Comparison of ENCODE assay signal across 16 cellular contexts in the genomic region with DNA sequence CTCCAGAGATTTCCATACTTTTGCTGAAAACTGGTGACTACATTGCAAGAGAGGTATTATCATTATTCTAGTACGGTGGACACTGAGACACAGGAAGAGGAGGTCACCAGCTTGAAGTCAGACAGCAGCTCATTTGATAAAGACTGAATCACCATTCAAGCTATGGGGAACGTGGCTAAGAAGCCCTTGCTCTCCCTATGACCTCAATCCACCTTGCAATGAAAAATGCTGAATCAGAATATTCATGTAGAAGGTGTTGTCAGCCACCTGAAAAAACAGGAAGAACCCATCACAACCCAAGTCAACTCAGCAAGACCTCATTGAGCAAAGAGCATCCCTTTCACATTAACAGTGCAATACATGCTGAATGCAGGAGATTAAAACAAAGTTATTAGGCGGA. TPM values are rescaled to one million over a fixed set of nuclear protein-coding genes. Genes with fewer than 3 reads are reported as not detected.
DNase-seq lines count a peak whose midpoint lies in the region; ATAC-seq, FAIRE-seq and TF ChIP-seq lines count a peak whose summit lies in the region.
"Had no signal": no experiment of that assay in that cellular context is flagged by ENCODE, and none has a peak within 500 bp of the region (broad histone marks: within the 10 kb centered on the region; RNA-seq: fewer than 3 reads in every experiment).

No MANE protein-coding gene starts in this region.

- FAIRE-seq in GM12891 (lab: Jason Lieb, UNC): peak; percentile 65
- FAIRE-seq: kidney had no signal

- no peaks in the 10 kb centered on the region for H3K27me3 ChIP-seq in foreskin keratinocyte
- H3K27me3 ChIP-seq: cardiac muscle cell, hepatocyte had no signal

- CTCF ChIA-PET in GM10248 (lab: Yijun Ruan, JAX): interaction anchor here (1.3 kb wide), 1 partner anchor 87 kb away, joined by 3 read pairs; no protein-coding TSS in a partner anchor

- no peak for DNase-seq in GM12891 (ENCODE audit: insufficient read length, low spot score)
- peak; percentile 89 for DNase-seq in NCI-H1417 treated with DMSO at 0.1 percent for 48 hours (lab: John Stamatoyannopoulos, UW)
- peak; percentile 67 to 69 for DNase-seq in SHP77 (lab: John Stamatoyannopoulos, UW)
- peak; percentile 13 to 29 for DNase-seq in foreskin keratinocyte
- DNase-seq in NCI-H1105 (lab: John Stamatoyannopoulos, UW): no peak
- DNase-seq in GM10248 (ENCODE audit: extremely low spot score): no peak
- DNase-seq in stimulated activated CD4-positive, alpha-beta T cell treated with anti-CD3 and anti-CD28 coated beads, Interleukin-4, amount 100 ng/mL, for 4 hours: no peak
- DNase-seq: activated CD4-positive, alpha-beta T cell treated with anti-CD3 and anti-CD28 coated beads, Interleukin-2, amount 10 ng/mL, durations not matched to agents 7 days and 5 days; activated effector memory CD4-positive, alpha-beta T cell treated with Interleukin-2 at 50 U/mL for 16 hours; CD8-positive, alpha-beta T cell; kidney; NCI-H2029; NCI-H446 had no signal

- no peak overlapping the region for H3K27ac ChIP-seq in foreskin keratinocyte
- H3K27ac ChIP-seq: cardiac muscle cell, hepatocyte had no signal

- TF ChIP-seq POLR2A in GM12891 (IDR thresholded peaks at IDR 0.05; ENCODE audit: low read depth, low read length): no peak

- H3K4me1 ChIP-seq in foreskin keratinocyte: no peaks in the 10 kb centered on the region

- POLR2A ChIA-PET in GM10248 (lab: Yijun Ruan, JAX): no interaction called here

- no peak for ATAC-seq in foreskin keratinocyte
- ATAC-seq in GM21447 (IDR thresholded peaks at IDR 0.05; ENCODE audit: unreplicated experiment): no peak
- ATAC-seq: CD8-positive, alpha-beta T cell had no signal

- no peak for TF ChIP-seq CTCF in foreskin keratinocyte (conservative IDR thresholded peaks at IDR 0.05)
- TF ChIP-seq CTCF in GM10248 (IDR thresholded peaks at IDR 0.05; ENCODE audit: control extremely low read depth, extremely low read depth, low read depth, missing control alignments): no peak

TF ChIP-seq in GM12891, 5 proteins besides CTCF, POLR2A, EP300 and RAD21:
- TF ChIP-seq PAX5 (IDR thresholded peaks at IDR 0.05; ENCODE audit: insufficient read depth, low read length, severe bottlenecking) (no peak), POU2F2 (IDR thresholded peaks at IDR 0.05; ENCODE audit: low read depth, low read length) (no peak), POLR2AphosphoS5 (IDR thresholded peaks at IDR 0.05; ENCODE audit: low read depth, low read length) (no peak), TAF1 (IDR thresholded peaks at IDR 0.05; ENCODE audit: low read depth, low read length) (no peak), SPI1 (IDR thresholded peaks at IDR 0.05; ENCODE audit: low read depth, low read length) (no peak)

RNA-seq across cellular contexts. Expression of a gene that starts 59.0 kb away (rescaled TPM):
- 9.6 TPM for polyA plus RNA-seq in GM12891 (2012; ENCODE audit: low read depth, missing spikeins)
- 8.6 and 9.9 TPM in 2 replicates for total RNA-seq in foreskin keratinocyte
- 6.4 and 8.1 TPM in 2 replicates for polyA plus RNA-seq in foreskin keratinocyte

Comparison
In these comparisons a context has a peak if more than half of its experiments do, and no peak if none do; other contexts are left out.
1. DNase-seq: peak in NCI-H1417 treated with DMSO at 0.1 percent for 48 hours (single experiment), SHP77 (2 of 2) and foreskin keratinocyte (2 of 2); none in GM12891 (single experiment), NCI-H1105 (single experiment), GM10248 (single experiment) and stimulated activated CD4-positive, alpha-beta T cell treated with anti-CD3 and anti-CD28 coated beads, Interleukin-4, amount 100 ng/mL, for 4 hours (0 of 2).